2 cellular contexts compared by ENCODE assay signal in the genomic region with DNA sequence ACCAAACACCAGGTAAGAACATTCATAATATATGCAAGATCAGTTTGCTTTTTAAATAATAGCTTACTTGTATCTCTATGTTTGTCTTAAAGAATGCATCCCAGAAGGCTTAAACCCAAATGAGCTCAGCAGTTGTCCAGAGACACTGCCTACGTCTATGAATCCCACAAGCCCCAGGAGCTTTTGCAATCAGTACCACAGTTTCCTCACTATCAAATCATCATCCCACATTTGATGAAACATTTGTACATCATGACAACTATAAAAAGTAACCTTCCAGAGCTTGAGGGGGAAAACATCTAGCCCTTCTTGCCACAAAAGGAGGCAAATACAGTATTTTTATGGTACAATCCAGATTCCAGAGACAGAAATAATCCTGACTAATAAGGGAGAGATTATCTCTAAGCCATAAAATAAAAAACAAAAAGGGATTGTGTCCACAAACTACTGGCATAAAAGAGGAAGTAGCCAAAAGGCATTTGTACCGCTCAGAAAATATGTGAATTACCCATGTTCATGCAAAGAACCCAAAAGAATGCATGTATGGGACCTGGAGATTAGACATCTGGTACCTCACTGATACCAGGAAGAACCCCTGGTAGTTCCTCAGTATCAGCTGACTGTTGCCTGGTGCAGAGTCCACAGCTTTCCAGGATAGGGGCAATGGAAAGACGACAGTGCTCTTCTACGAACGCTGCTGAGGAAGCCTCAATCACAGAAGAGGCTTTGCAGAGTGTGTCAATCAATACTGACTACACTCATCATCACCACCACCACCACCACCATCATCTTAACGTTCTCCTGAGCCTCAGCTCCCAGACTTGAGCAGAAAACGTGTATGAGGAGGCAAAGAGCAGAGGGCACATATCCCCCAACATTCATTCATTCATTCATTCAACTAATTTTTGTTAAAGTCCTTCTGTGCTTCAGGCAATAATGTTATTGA.
TF ChIP-seq lines count a peak whose summit lies in the region.

No MANE protein-coding gene starts in this region.

TF ChIP-seq in HepG2, 621 proteins besides CTCF, POLR2A, EP300 and RAD21 (continued from another document):
- no peak for TF ChIP-seq ZNF790 (CRISPR knock-in tag; IDR thresholded peaks at IDR 0.05; ENCODE audit: borderline replicate concordance)
- TF ChIP-seq, protein P1, sequence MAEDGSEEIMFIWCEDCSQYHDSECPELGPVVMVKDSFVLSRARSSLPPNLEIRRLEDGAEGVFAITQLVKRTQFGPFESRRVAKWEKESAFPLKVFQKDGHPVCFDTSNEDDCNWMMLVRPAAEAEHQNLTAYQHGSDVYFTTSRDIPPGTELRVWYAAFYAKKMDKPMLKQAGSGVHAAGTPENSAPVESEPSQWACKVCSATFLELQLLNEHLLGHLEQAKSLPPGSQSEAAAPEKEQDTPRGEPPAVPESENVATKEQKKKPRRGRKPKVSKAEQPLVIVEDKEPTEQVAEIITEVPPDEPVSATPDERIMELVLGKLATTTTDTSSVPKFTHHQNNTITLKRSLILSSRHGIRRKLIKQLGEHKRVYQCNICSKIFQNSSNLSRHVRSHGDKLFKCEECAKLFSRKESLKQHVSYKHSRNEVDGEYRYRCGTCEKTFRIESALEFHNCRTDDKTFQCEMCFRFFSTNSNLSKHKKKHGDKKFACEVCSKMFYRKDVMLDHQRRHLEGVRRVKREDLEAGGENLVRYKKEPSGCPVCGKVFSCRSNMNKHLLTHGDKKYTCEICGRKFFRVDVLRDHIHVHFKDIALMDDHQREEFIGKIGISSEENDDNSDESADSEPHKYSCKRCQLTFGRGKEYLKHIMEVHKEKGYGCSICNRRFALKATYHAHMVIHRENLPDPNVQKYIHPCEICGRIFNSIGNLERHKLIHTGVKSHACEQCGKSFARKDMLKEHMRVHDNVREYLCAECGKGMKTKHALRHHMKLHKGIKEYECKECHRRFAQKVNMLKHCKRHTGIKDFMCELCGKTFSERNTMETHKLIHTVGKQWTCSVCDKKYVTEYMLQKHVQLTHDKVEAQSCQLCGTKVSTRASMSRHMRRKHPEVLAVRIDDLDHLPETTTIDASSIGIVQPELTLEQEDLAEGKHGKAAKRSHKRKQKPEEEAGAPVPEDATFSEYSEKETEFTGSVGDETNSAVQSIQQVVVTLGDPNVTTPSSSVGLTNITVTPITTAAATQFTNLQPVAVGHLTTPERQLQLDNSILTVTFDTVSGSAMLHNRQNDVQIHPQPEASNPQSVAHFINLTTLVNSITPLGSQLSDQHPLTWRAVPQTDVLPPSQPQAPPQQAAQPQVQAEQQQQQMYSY (CRISPR knock-in tag; IDR thresholded peaks at IDR 0.05): no peak
- no peak for TF ChIP-seq ZNF20 (CRISPR knock-in tag; IDR thresholded peaks at IDR 0.05)
- TF ChIP-seq, protein P2, sequence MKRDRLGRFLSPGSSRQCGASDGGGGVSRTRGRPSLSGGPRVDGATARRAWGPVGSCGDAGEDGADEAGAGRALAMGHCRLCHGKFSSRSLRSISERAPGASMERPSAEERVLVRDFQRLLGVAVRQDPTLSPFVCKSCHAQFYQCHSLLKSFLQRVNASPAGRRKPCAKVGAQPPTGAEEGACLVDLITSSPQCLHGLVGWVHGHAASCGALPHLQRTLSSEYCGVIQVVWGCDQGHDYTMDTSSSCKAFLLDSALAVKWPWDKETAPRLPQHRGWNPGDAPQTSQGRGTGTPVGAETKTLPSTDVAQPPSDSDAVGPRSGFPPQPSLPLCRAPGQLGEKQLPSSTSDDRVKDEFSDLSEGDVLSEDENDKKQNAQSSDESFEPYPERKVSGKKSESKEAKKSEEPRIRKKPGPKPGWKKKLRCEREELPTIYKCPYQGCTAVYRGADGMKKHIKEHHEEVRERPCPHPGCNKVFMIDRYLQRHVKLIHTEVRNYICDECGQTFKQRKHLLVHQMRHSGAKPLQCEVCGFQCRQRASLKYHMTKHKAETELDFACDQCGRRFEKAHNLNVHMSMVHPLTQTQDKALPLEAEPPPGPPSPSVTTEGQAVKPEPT (CRISPR knock-in tag; IDR thresholded peaks at IDR 0.05; ENCODE audit: low read depth): no peak
- TF ChIP-seq SMAD3 (CRISPR knock-in tag; IDR thresholded peaks at IDR 0.05): no peak

TF ChIP-seq in HEK293T, 16 proteins besides CTCF, POLR2A, EP300 and RAD21 (continued from another document):
- TF ChIP-seq, protein P3, sequence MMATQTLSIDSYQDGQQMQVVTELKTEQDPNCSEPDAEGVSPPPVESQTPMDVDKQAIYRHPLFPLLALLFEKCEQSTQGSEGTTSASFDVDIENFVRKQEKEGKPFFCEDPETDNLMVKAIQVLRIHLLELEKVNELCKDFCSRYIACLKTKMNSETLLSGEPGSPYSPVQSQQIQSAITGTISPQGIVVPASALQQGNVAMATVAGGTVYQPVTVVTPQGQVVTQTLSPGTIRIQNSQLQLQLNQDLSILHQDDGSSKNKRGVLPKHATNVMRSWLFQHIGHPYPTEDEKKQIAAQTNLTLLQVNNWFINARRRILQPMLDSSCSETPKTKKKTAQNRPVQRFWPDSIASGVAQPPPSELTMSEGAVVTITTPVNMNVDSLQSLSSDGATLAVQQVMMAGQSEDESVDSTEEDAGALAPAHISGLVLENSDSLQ (IDR thresholded peaks at IDR 0.05): no peak
- no peak for TF ChIP-seq FOXA1 (IDR thresholded peaks at IDR 0.05)
- no peak for TF ChIP-seq L3MBTL2 (conservative IDR thresholded peaks at IDR 0.05)
- no peak for TF ChIP-seq SP1 (IDR thresholded peaks at IDR 0.05)
- TF ChIP-seq FOXK2 (IDR thresholded peaks at IDR 0.05): no peak
- TF ChIP-seq ZNF384 (IDR thresholded peaks at IDR 0.05): no peak
